ENCODE assay signal across 15 cellular contexts in the genomic region with DNA sequence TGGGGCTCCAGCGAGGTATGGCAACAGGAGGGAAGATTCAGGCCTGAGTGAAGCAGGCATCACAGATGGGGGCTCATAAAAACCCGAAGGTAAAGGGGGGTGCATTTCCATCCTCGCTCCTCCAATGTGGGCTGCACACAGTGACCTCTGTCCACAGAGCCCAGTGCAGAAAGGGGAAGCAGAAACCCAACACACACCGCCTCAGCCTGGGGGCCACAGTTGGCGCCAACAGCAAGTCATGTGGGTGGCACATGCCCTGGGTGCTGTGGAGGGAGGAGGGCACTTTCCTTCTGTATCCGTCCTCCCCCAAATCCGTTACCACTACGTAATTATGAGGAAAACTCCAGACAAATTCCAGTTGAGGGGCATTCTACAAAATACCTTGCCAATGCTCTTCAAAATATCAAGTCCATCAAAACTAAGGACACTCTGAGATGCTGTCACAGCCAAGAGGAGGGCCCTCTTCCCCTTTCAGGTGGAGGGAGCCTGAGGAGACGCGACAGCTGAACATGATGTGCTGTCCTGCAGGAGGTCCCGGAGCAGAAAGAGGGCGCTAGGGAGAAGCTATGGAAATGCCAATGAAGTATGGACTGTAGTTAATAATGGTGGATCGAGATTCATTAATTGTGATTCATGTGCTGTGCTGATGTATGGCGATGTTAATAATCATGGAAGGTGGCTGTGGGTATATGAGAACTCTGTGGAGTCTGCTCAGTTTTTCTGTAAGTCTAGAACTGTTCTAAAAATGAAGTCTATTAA. TPM values are rescaled to one million over a fixed set of nuclear protein-coding genes. Genes with fewer than 3 reads are reported as not detected.
DNase-seq lines count a peak whose midpoint lies in the region; ATAC-seq and TF ChIP-seq lines count a peak whose summit lies in the region.
"Had no signal": no experiment of that assay in that cellular context is flagged by ENCODE, and none has a peak within 500 bp of the region (broad histone marks: within the 10 kb centered on the region; RNA-seq: fewer than 3 reads in every experiment).

No MANE protein-coding gene starts in this region.

- TF ChIP-seq CTCF in IMR-90 (conservative IDR thresholded peaks at IDR 0.05; ENCODE audit: low read depth, low read length), result 0 out of 2 replicates have a peak, but pooled peaks have one; percentile 7

- no peak overlapping the region for H2BK120ac ChIP-seq in IMR-90 (ENCODE audit: low read depth, low read length)

- H3K4me2 ChIP-seq in IMR-90 (ENCODE audit: low read depth, low read length), result no peak overlapping the region
- H3K4me2 ChIP-seq in Karpas-422 (ENCODE audit: low read depth, low read length, poor library complexity, severe bottlenecking), result no peak overlapping the region

- intact Hi-C loops in IMR-90 (cut with micrococcal nuclease), result no loop called here
- intact Hi-C loops in naive thymus-derived CD4-positive, alpha-beta T cell (cut with micrococcal nuclease), result loop anchor here in 1 of 2 donors (2.0 kb wide), 1 partner anchor 19 kb away; no protein-coding TSS in a partner anchor

- H3K9me3 Mint-ChIP-seq in activated naive CD8-positive, alpha-beta T cell treated with anti-CD3 and anti-CD28 coated beads, Interleukin-2, amount 50 U/mL, for 24 hours, result no peaks in the 10 kb centered on the region
- no peaks in the 10 kb centered on the region for H3K9me3 Mint-ChIP-seq in naive thymus-derived CD4-positive, alpha-beta T cell
- H3K9me3 Mint-ChIP-seq: central memory CD8-positive, alpha-beta T cell; natural killer cell had no signal

- POLR2A ChIA-PET in IMR-90 (lab: Charles Lee; ENCODE audit: unreplicated experiment), result no interaction called here
- POLR2A ChIA-PET in naive thymus-derived CD4-positive, alpha-beta T cell (lab: Charles Lee), result interaction anchor here (1.1 to 1.4 kb wide), 2 partner anchors 9 to 10 kb away, joined by 4 to 5 read pairs; no protein-coding TSS in a partner anchor

- peaks cover 21 to 78% of the 10 kb centered on the region in 2 experiments for H3K79me1 ChIP-seq in IMR-90 (ENCODE audit: low read depth in 1 of 2, low read length in 2 of 2)

- CTCF ChIA-PET in IMR-90 (lab: Yijun Ruan, JAX), result interaction anchor here (0.7 kb wide), 1 partner anchor 15 kb away, joined by 3 read pairs; no protein-coding TSS in a partner anchor
- CTCF ChIA-PET in naive thymus-derived CD4-positive, alpha-beta T cell (lab: Charles Lee), result no interaction called here

- H3K4me1 ChIP-seq in IMR-90 (ENCODE audit: control insufficient read depth, insufficient read depth, low read length), result peaks cover 5% of the 10 kb centered on the region; the same call in 1 of the 2 replicates
- H3K4me1 ChIP-seq in naive thymus-derived CD4-positive, alpha-beta T cell (ENCODE audit: control insufficient read depth in 2 of 2, insufficient read depth in 2 of 2, low read length in 2 of 2), result peaks cover 0 to 15% of the 10 kb centered on the region in 2 donors
- H3K4me1 ChIP-seq in Karpas-422 (ENCODE audit: low read length), result no peaks in the 10 kb centered on the region
- H3K4me1 ChIP-seq: tibial artery had no signal

- H3K36me3 ChIP-seq in IMR-90 (ENCODE audit: control insufficient read depth, insufficient read depth, low read length) (0 out of 2 replicates have a peak, but pooled peaks cover 2% of the 10 kb centered on the region), Karpas-422 (ENCODE audit: insufficient read depth, low read length) (no peaks in the 10 kb centered on the region)
- no peaks in the 10 kb centered on the region for H3K36me3 ChIP-seq in naive thymus-derived CD4-positive, alpha-beta T cell (ENCODE audit: control insufficient read depth in 2 of 3, insufficient read depth in 3 of 3, low read length in 3 of 3)
- H3K36me3 ChIP-seq: tibial artery had no signal

- H4K20me1 ChIP-seq in IMR-90 (ENCODE audit: insufficient read depth, low read length) (peaks cover 9% of the 10 kb centered on the region), Karpas-422 (ENCODE audit: insufficient read depth, low read depth, low read length) (no peaks in the 10 kb centered on the region)

- no peak overlapping the region for H4K5ac ChIP-seq in IMR-90 (ENCODE audit: low read depth, low read length)

- H3K4me3 ChIP-seq in IMR-90 (ENCODE audit: insufficient read depth, low read depth, low read length) (no peak overlapping the region), Karpas-422 (ENCODE audit: low read length) (no peak overlapping the region)
- no peak overlapping the region for H3K4me3 ChIP-seq in naive thymus-derived CD4-positive, alpha-beta T cell (ENCODE audit: low read length)
- H3K4me3 ChIP-seq: tibial artery had no signal

- H3K27ac ChIP-seq in IMR-90 (ENCODE audit: insufficient read depth, low read length), result no peak overlapping the region
- H3K27ac ChIP-seq in naive thymus-derived CD4-positive, alpha-beta T cell (ENCODE audit: low read depth, low read length), result no peak overlapping the region
- no peak overlapping the region for H3K27ac ChIP-seq in Karpas-422 (ENCODE audit: low read length)
- H3K27ac ChIP-seq: tibial artery had no signal

- DNase-seq in G401 (ENCODE audit: low spot score) (peak; percentile 55), IMR-90 (no peak), hepatic stellate cell (ENCODE audit: low spot score) (no peak), Karpas-422 (no peak), left lobe of liver (ENCODE audit: low spot score) (no peak)
- DNase-seq in activated naive CD8-positive, alpha-beta T cell treated with anti-CD3 and anti-CD28 coated beads, Interleukin-2, amount 50 U/mL, for 24 hours, result no peak
- DNase-seq in naive thymus-derived CD4-positive, alpha-beta T cell, result no peak
- DNase-seq: Calu3, Kasumi-1, natural killer cell, SHP77 had no signal

- H3K18ac ChIP-seq in IMR-90 (ENCODE audit: low read depth, low read length), result no peak overlapping the region

- no peak for TF ChIP-seq POLR2A in IMR-90 (IDR thresholded peaks at IDR 0.05; ENCODE audit: low read depth, low read length)

- H3K56ac ChIP-seq in IMR-90 (ENCODE audit: extremely low read depth, insufficient read depth, low read length), result no peak overlapping the region

- 76% methylated on average over 5 of the region's 14 CpGs; no CpG with 5 or more reads in 1 of the 2 experiments for WGBS in IMR-90 (ENCODE audit: extremely low coverage in 2 of 2, insufficient read length in 1 of 2), 2 experiments

- H3K27me3 ChIP-seq in IMR-90 (ENCODE audit: control insufficient read depth, insufficient read depth, low read length), result no peaks in the 10 kb centered on the region
- H3K27me3 ChIP-seq in naive thymus-derived CD4-positive, alpha-beta T cell (ENCODE audit: control insufficient read depth in 2 of 2, insufficient read depth in 2 of 2, low read length in 2 of 2), result no peaks in the 10 kb centered on the region
- H3K27me3 ChIP-seq in Karpas-422 (ENCODE audit: low read length), result no peaks in the 10 kb centered on the region

- H2AFZ ChIP-seq in IMR-90 (replicated peaks; ENCODE audit: low read length, poor library complexity) (no peak overlapping the region), Karpas-422 (ENCODE audit: low read length) (no peak overlapping the region)

- H3K9ac ChIP-seq in IMR-90 (ENCODE audit: low read depth, low read length) (no peak overlapping the region), Karpas-422 (ENCODE audit: low read length) (no peak overlapping the region)

- no peak overlapping the region for H2BK15ac ChIP-seq in IMR-90 (ENCODE audit: low read depth, low read length)

- ATAC-seq in IMR-90 (ENCODE audit: low read depth) (no peak), HG03139 (IDR thresholded peaks at IDR 0.05; ENCODE audit: unreplicated experiment) (no peak), left lobe of liver (no peak)
- no peak for ATAC-seq in activated naive CD8-positive, alpha-beta T cell treated with anti-CD3 and anti-CD28 coated beads, Interleukin-2, amount 50 U/mL, for 24 hours
- ATAC-seq in naive thymus-derived CD4-positive, alpha-beta T cell, result no peak
- ATAC-seq: natural killer cell had no signal

- no peaks in the 10 kb centered on the region for H3K79me2 ChIP-seq in Karpas-422 (ENCODE audit: low read length)

- H2AK9ac ChIP-seq in IMR-90 (replicated peaks; ENCODE audit: low read depth, low read length, poor library complexity), result no peak overlapping the region

- H3K9me1 ChIP-seq in IMR-90 (ENCODE audit: insufficient read depth, low read length), result peaks cover 23% of the 10 kb centered on the region

- no peak for TF ChIP-seq RAD21 in IMR-90 (IDR thresholded peaks at IDR 0.05; ENCODE audit: low read length)

- peaks cover 90% of the 10 kb centered on the region for H3K4me1 Mint-ChIP-seq in activated naive CD8-positive, alpha-beta T cell treated with anti-CD3 and anti-CD28 coated beads, Interleukin-2, amount 50 U/mL, for 24 hours
- peaks cover 0 to 99% (median 89%) of the 10 kb centered on the region in 7 donors for H3K4me1 Mint-ChIP-seq in naive thymus-derived CD4-positive, alpha-beta T cell

- no peak overlapping the region for H3K4ac ChIP-seq in IMR-90 (ENCODE audit: low read depth, low read length)

- no peak overlapping the region for H3K23ac ChIP-seq in IMR-90 (ENCODE audit: low read depth, low read length)

- no peak overlapping the region for H2BK5ac ChIP-seq in IMR-90 (ENCODE audit: low read depth, low read length, poor library complexity, severe bottlenecking)

- H4K91ac ChIP-seq in IMR-90 (ENCODE audit: insufficient read depth, low read depth, low read length), result no peak overlapping the region

- in situ Hi-C loops in G401 (cut with HindIII; ENCODE audit: low sequenced_read_pairs) (no loop called here), IMR-90 (cut with MboI; ENCODE audit: low sequenced_read_pairs) (no loop called here)

- no peak overlapping the region for H3K4me3 Mint-ChIP-seq in activated naive CD8-positive, alpha-beta T cell treated with anti-CD3 and anti-CD28 coated beads, Interleukin-2, amount 50 U/mL, for 24 hours
- H3K4me3 Mint-ChIP-seq in naive thymus-derived CD4-positive, alpha-beta T cell, result peak overlapping the region in 7 of 10 donors; percentile 7 to 54 (median 26)
- H3K4me3 Mint-ChIP-seq: central memory CD8-positive, alpha-beta T cell; natural killer cell had no signal

- peaks cover 5% of the 10 kb centered on the region for H3K36me3 Mint-ChIP-seq in activated naive CD8-positive, alpha-beta T cell treated with anti-CD3 and anti-CD28 coated beads, Interleukin-2, amount 50 U/mL, for 24 hours (ENCODE audit: low read depth)
- H3K36me3 Mint-ChIP-seq in naive thymus-derived CD4-positive, alpha-beta T cell, result peaks cover 0 to 14% (median 4%) of the 10 kb centered on the region in 5 donors
- H3K36me3 Mint-ChIP-seq: natural killer cell had no signal

- H3K9me3 ChIP-seq in IMR-90 (ENCODE audit: control insufficient read depth, insufficient read depth, low read length) (no peaks in the 10 kb centered on the region), Karpas-422 (ENCODE audit: low read length) (no peaks in the 10 kb centered on the region)
- H3K9me3 ChIP-seq in naive thymus-derived CD4-positive, alpha-beta T cell (ENCODE audit: control insufficient read depth in 2 of 3, low read length in 3 of 3), result no peaks in the 10 kb centered on the region
- H3K9me3 ChIP-seq: tibial artery had no signal

- no peak overlapping the region for H2BK20ac ChIP-seq in IMR-90 (ENCODE audit: low read depth, low read length)

- H3K9me2 ChIP-seq in Karpas-422 (replicated peaks; ENCODE audit: insufficient read depth, low read length), result no peaks in the 10 kb centered on the region

- H2AK5ac ChIP-seq in IMR-90 (ENCODE audit: low read depth, low read length), result no peak overlapping the region

- no TSS peak for BruUV-seq in IMR-90 (replicated peaks; lab: Mats Ljungman, UMichigan)

- H3K27me3 Mint-ChIP-seq in activated naive CD8-positive, alpha-beta T cell treated with anti-CD3 and anti-CD28 coated beads, Interleukin-2, amount 50 U/mL, for 24 hours, result no peaks in the 10 kb centered on the region
- peaks cover 0 to 5% (median 0%) of the 10 kb centered on the region in 5 donors for H3K27me3 Mint-ChIP-seq in naive thymus-derived CD4-positive, alpha-beta T cell
- H3K27me3 Mint-ChIP-seq: central memory CD8-positive, alpha-beta T cell had no signal

- dilution Hi-C loops in IMR-90 (cut with HindIII; ENCODE audit: low sequenced_read_pairs, unreplicated experiment), result no loop called here

- H3K14ac ChIP-seq in IMR-90 (replicated peaks; ENCODE audit: low read depth, low read length), result no peak overlapping the region

- no peak overlapping the region for H4K8ac ChIP-seq in IMR-90 (ENCODE audit: low read depth in 2 of 2, low read length in 2 of 2)

- peak overlapping the region; percentile 3 for H3K27ac Mint-ChIP-seq in activated naive CD8-positive, alpha-beta T cell treated with anti-CD3 and anti-CD28 coated beads, Interleukin-2, amount 50 U/mL, for 24 hours
- H3K27ac Mint-ChIP-seq in naive thymus-derived CD4-positive, alpha-beta T cell, result peak overlapping the region in 8 of 9 donors; percentile 19 to 84 (median 58)
- H3K27ac Mint-ChIP-seq: natural killer cell had no signal

RNA-seq across cellular contexts. Expression of a gene that starts 16.4 kb away (rescaled TPM):
- total RNA-seq in G401 (2014; rRNA removed; shearing (Covaris generic)), result 20.8 and 27.6 TPM in 2 replicates
- total RNA-seq in IMR-90 (2012; rRNA removed) (27.8 and 33.0 TPM in 2 replicates), left lobe of liver (0.28 TPM)
- polyA plus RNA-seq in IMR-90 (2012; rRNA removed), result 21.7 and 26.5 TPM in 2 replicates
- 14.7 and 25.1 TPM in 2 replicates for polyA plus RNA-seq in IMR-90 (2012; cell fraction: cytosol; rRNA removed)
- polyA plus RNA-seq in IMR-90 (2012; cell fraction: nucleus; rRNA removed; ENCODE audit: low replicate concordance), result 35.8 and 49.9 TPM in 2 replicates
- total RNA-seq in naive thymus-derived CD4-positive, alpha-beta T cell, result 100 to 1,000 TPM in 3 of 5 experiments, 10 to 100 TPM in 1, 1 to 10 TPM in 1; 7.7 to 139 (median 110) TPM
- polyA plus RNA-seq in naive thymus-derived CD4-positive, alpha-beta T cell, result 100 to 1,000 TPM in 1 of 2 donors, 10 to 100 TPM in 1; 59.7 to 113 TPM
- not detected in 2 replicates for total RNA-seq in Karpas-422 (2014; rRNA removed; shearing (Covaris generic); ENCODE audit: low replicate concordance)
- total RNA-seq: Calu3 had no signal

RNA-seq across cellular contexts. Expression of a gene that starts 53.7 kb away (rescaled TPM):
- not detected in 2 replicates for total RNA-seq in G401 (2014; rRNA removed; shearing (Covaris generic))
- not detected in 2 replicates for total RNA-seq in IMR-90 (2012; rRNA removed)
- polyA plus RNA-seq in IMR-90 (2012; rRNA removed), result not detected in 2 replicates
- polyA plus RNA-seq in IMR-90 (2012; cell fraction: cytosol; rRNA removed), result not detected in 2 replicates
- not detected in 2 replicates for polyA plus RNA-seq in IMR-90 (2012; cell fraction: nucleus; rRNA removed; ENCODE audit: low replicate concordance)
- total RNA-seq in naive thymus-derived CD4-positive, alpha-beta T cell, result not detected
- not detected for polyA plus RNA-seq in naive thymus-derived CD4-positive, alpha-beta T cell
- total RNA-seq in Karpas-422 (2014; rRNA removed; shearing (Covaris generic); ENCODE audit: low replicate concordance), result not detected in 2 replicates
- not detected for total RNA-seq in left lobe of liver
- total RNA-seq: Calu3, natural killer cell had no signal
- polyA plus RNA-seq: keratinocyte had no signal
